19 cellular contexts compared by ENCODE assay signal in genomic region chr3:136277115-136277514, GRCh38. TPM values are rescaled to one million over a fixed set of nuclear protein-coding genes. Genes with fewer than 3 reads are reported as not detected.
DNase-seq lines count a peak whose midpoint lies in the region; ATAC-seq and TF ChIP-seq lines count a peak whose summit lies in the region.
"Had no signal": no experiment of that assay in that cellular context is flagged by ENCODE, and none has a peak within 500 bp of the region (broad histone marks: within the 10 kb centered on the region; RNA-seq: fewer than 3 reads in every experiment).

No MANE protein-coding gene starts in this region.

- in situ Hi-C loops in GM13977 (cut with MboI; ENCODE audit: low pct_unique_long_range_greater_than_20kb, low sequenced_read_pairs, unreplicated experiment), result no loop called here

- CTCF ChIA-PET in activated naive CD4-positive, alpha-beta T cell treated with anti-CD3 and anti-CD28 coated beads, Interleukin-2, amount 10 ng/mL, durations not matched to agents 7 days and 5 days (lab: Charles Lee), result no interaction called here
- CTCF ChIA-PET in activated naive CD4-positive, alpha-beta T cell treated with anti-CD3 and anti-CD28 coated beads for 36 hours (lab: Charles Lee), result no interaction called here

- H3K36me3 ChIP-seq in SJCRH30, result peaks cover 21% of the 10 kb centered on the region
- H3K36me3 ChIP-seq: colonic mucosa had no signal

- peaks cover 12% of the 10 kb centered on the region for H3K9me3 Mint-ChIP-seq in activated naive CD4-positive, alpha-beta T cell treated with anti-CD3 and anti-CD28 coated beads, Interleukin-2, amount 10 ng/mL, durations not matched to agents 7 days and 5 days
- H3K9me3 Mint-ChIP-seq in activated naive CD4-positive, alpha-beta T cell treated with anti-CD3 and anti-CD28 coated beads for 36 hours, result peaks cover 22% of the 10 kb centered on the region

- no peak overlapping the region for H3K4me3 Mint-ChIP-seq in activated naive CD4-positive, alpha-beta T cell treated with anti-CD3 and anti-CD28 coated beads, Interleukin-2, amount 10 ng/mL, durations not matched to agents 7 days and 5 days
- H3K4me3 Mint-ChIP-seq in activated naive CD4-positive, alpha-beta T cell treated with anti-CD3 and anti-CD28 coated beads for 36 hours, result no peak overlapping the region
- H3K4me3 Mint-ChIP-seq: activated naive CD8-positive, alpha-beta T cell treated with anti-CD3 and anti-CD28 coated beads for 36 hours; endodermal cell had no signal

- H3K27me3 ChIP-seq in SJCRH30, result no peaks in the 10 kb centered on the region
- H3K27me3 ChIP-seq: colonic mucosa, heart right ventricle had no signal

- peaks cover 29% of the 10 kb centered on the region for H3K36me3 Mint-ChIP-seq in activated naive CD4-positive, alpha-beta T cell treated with anti-CD3 and anti-CD28 coated beads, Interleukin-2, amount 10 ng/mL, durations not matched to agents 7 days and 5 days
- H3K36me3 Mint-ChIP-seq in activated naive CD4-positive, alpha-beta T cell treated with anti-CD3 and anti-CD28 coated beads for 36 hours (ENCODE audit: low read depth), result peaks cover 64% of the 10 kb centered on the region

- no peak overlapping the region for H3K27ac ChIP-seq in SJCRH30
- H3K27ac ChIP-seq: colonic mucosa, heart right ventricle had no signal

- no peak overlapping the region for H3K4me3 ChIP-seq in SJCRH30
- H3K4me3 ChIP-seq: colonic mucosa, heart right ventricle had no signal

- H3K4me1 Mint-ChIP-seq in activated naive CD4-positive, alpha-beta T cell treated with anti-CD3 and anti-CD28 coated beads, Interleukin-2, amount 10 ng/mL, durations not matched to agents 7 days and 5 days, result peaks cover 5% of the 10 kb centered on the region
- peaks cover 20% of the 10 kb centered on the region for H3K4me1 Mint-ChIP-seq in activated naive CD4-positive, alpha-beta T cell treated with anti-CD3 and anti-CD28 coated beads for 36 hours (ENCODE audit: low read depth)

- H3K4me1 ChIP-seq in SJCRH30, result peaks cover 8% of the 10 kb centered on the region
- H3K4me1 ChIP-seq: colonic mucosa had no signal

- H3K27ac Mint-ChIP-seq in activated naive CD4-positive, alpha-beta T cell treated with anti-CD3 and anti-CD28 coated beads, Interleukin-2, amount 10 ng/mL, durations not matched to agents 7 days and 5 days, result peak overlapping the region; percentile 42
- H3K27ac Mint-ChIP-seq in activated naive CD4-positive, alpha-beta T cell treated with anti-CD3 and anti-CD28 coated beads for 36 hours, result no peak overlapping the region
- H3K27ac Mint-ChIP-seq: activated naive CD8-positive, alpha-beta T cell treated with anti-CD3 and anti-CD28 coated beads for 36 hours had no signal

- H3K27me3 Mint-ChIP-seq in activated naive CD4-positive, alpha-beta T cell treated with anti-CD3 and anti-CD28 coated beads, Interleukin-2, amount 10 ng/mL, durations not matched to agents 7 days and 5 days, result no peaks in the 10 kb centered on the region
- no peaks in the 10 kb centered on the region for H3K27me3 Mint-ChIP-seq in activated naive CD4-positive, alpha-beta T cell treated with anti-CD3 and anti-CD28 coated beads for 36 hours (ENCODE audit: low read depth)
- H3K27me3 Mint-ChIP-seq: activated naive CD8-positive, alpha-beta T cell treated with anti-CD3 and anti-CD28 coated beads for 36 hours had no signal

- intact Hi-C loops in activated naive CD4-positive, alpha-beta T cell treated with anti-CD3 and anti-CD28 coated beads for 36 hours (cut with micrococcal nuclease), result no loop called here

- no peak for ATAC-seq in GM21723 (IDR thresholded peaks at IDR 0.05; ENCODE audit: unreplicated experiment)

- no peak for DNase-seq in activated naive CD4-positive, alpha-beta T cell treated with anti-CD3 and anti-CD28 coated beads, Interleukin-2, amount 10 ng/mL, durations not matched to agents 7 days and 5 days
- no peak for DNase-seq in activated naive CD4-positive, alpha-beta T cell treated with anti-CD3 and anti-CD28 coated beads for 36 hours
- DNase-seq in NCI-H2171 (lab: John Stamatoyannopoulos, UW) (peak; percentile 36), SJCRH30 (peak; percentile 30 to 59), islet precursor cell (no peak), GM13977 (ENCODE audit: low spot score) (no peak), pons (ENCODE audit: low spot score) (no peak)
- DNase-seq: activated naive CD8-positive, alpha-beta T cell treated with anti-CD3 and anti-CD28 coated beads for 36 hours; colonic mucosa; EL; GOT3; heart right ventricle; NCI-H1436; NCI-H526 treated with DMSO at 0.1 percent for 48 hours; occipital lobe; right cardiac atrium; T-helper 9 cell had no signal

- peaks cover 8% of the 10 kb centered on the region; the same call in 1 of the 2 replicates for H3K9me3 ChIP-seq in SJCRH30 (replicated peaks)
- H3K9me3 ChIP-seq: colonic mucosa had no signal

- no peak for TF ChIP-seq CTCF in GM13977 (IDR thresholded peaks at IDR 0.05; ENCODE audit: extremely low read depth, insufficient read depth, missing control alignments)

RNA-seq across cellular contexts. Expression of gene PCCB, which starts 27.0 kb away (rescaled TPM):
- 10 to 100 TPM; 86.0 to 87.6 TPM for total RNA-seq in activated naive CD4-positive, alpha-beta T cell treated with anti-CD3 and anti-CD28 coated beads for 36 hours
- 40.3 and 43.1 TPM in 2 replicates for total RNA-seq in SJCRH30 (2014; rRNA removed; shearing (Covaris generic))

Comparison
In these comparisons a context has a peak if more than half of its experiments do, and no peak if none do; other contexts are left out.
1. DNase-seq: peak in NCI-H2171 (single experiment) and SJCRH30 (2 of 2); none in activated naive CD4-positive, alpha-beta T cell treated with anti-CD3 and anti-CD28 coated beads, Interleukin-2, amount 10 ng/mL, durations not matched to agents 7 days and 5 days (single experiment), activated naive CD4-positive, alpha-beta T cell treated with anti-CD3 and anti-CD28 coated beads for 36 hours (single experiment), islet precursor cell (single experiment), GM13977 (single experiment) and pons (single experiment).